In the genomic region with DNA sequence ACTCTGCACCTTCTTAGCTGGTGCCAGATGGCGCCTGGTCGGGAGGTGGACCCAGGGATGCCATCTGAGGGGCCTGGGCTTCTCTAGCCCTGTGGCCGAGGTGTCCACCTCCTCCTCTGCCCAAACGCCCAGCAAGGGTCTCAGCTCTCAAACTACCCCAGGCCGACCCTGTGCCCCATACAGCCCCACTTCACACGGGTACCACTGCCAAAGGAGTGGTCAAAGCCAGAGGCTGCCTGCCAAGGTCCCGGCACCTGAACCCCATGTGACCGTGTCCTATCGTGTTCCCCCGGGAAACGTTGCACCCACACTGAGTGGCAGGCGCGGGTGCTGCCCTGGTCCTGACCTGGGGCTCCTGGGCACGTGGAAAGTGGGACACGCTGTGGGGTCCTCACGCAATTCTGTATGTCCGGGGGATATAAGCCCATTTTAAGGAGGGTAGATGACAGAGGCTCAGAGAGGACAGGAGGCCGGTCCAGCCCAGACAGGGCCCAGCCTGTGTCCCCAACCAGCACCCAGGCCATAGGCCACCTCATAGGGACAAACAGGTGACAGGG, we compare ENCODE assay signal across 20 cellular contexts. TPM values are rescaled to one million over a fixed set of nuclear protein-coding genes. Genes with fewer than 3 reads are reported as not detected.
DNase-seq lines count a peak whose midpoint lies in the region; ATAC-seq, FAIRE-seq and TF ChIP-seq lines count a peak whose summit lies in the region.
"Had no signal": no experiment of that assay in that cellular context is flagged by ENCODE, and none has a peak within 500 bp of the region (broad histone marks: within the 10 kb centered on the region; RNA-seq: fewer than 3 reads in every experiment).

No MANE protein-coding gene starts in this region.

- no peaks in the 10 kb centered on the region for H3K36me3 Mint-ChIP-seq in glutamatergic neuron (ENCODE audit: unreplicated experiment)
- H3K36me3 Mint-ChIP-seq in natural killer cell treated with Interleukin-12 subunit alpha and Interleukin-12 subunit beta and Interleukin-15 and Interleukin-18, amount 100 ng/mL, for 72 hours, result no peaks in the 10 kb centered on the region
- H3K36me3 Mint-ChIP-seq: stimulated activated memory B cell treated with anti-CD40 and anti-IgM and Interleukin-4, amounts not matched to agents 10 μg/mL and 1 μg/mL and 100 μg/mL, for 72 hours had no signal

- peaks cover 2% of the 10 kb centered on the region for H3K9me3 Mint-ChIP-seq in glutamatergic neuron (ENCODE audit: unreplicated experiment)
- no peaks in the 10 kb centered on the region for H3K9me3 Mint-ChIP-seq in natural killer cell treated with Interleukin-12 subunit alpha and Interleukin-12 subunit beta and Interleukin-15 and Interleukin-18, amount 100 ng/mL, for 72 hours
- H3K9me3 Mint-ChIP-seq: activated CD8-positive, alpha-beta T cell treated with anti-CD3 and anti-CD28 coated beads for 36 hours; stimulated activated memory B cell treated with anti-CD40 and anti-IgM and Interleukin-4, amounts not matched to agents 10 μg/mL and 1 μg/mL and 100 μg/mL, for 72 hours had no signal

- no peak overlapping the region for H3K4me3 ChIP-seq in foreskin fibroblast (ENCODE audit: low read depth in 1 of 2, low read length in 2 of 2)
- H3K4me3 ChIP-seq: adrenal gland had no signal

- H3K4me1 Mint-ChIP-seq in glutamatergic neuron (ENCODE audit: low read depth, unreplicated experiment), result peaks cover 2% of the 10 kb centered on the region
- peaks cover 5 to 6% of the 10 kb centered on the region in 2 donors for H3K4me1 Mint-ChIP-seq in natural killer cell treated with Interleukin-12 subunit alpha and Interleukin-12 subunit beta and Interleukin-15 and Interleukin-18, amount 100 ng/mL, for 72 hours (ENCODE audit: low read depth in 2 of 2)
- H3K4me1 Mint-ChIP-seq: stimulated activated memory B cell treated with anti-CD40 and anti-IgM and Interleukin-4, amounts not matched to agents 10 μg/mL and 1 μg/mL and 100 μg/mL, for 72 hours had no signal

- H3K27ac Mint-ChIP-seq in glutamatergic neuron (ENCODE audit: unreplicated experiment), result no peak overlapping the region
- H3K27ac Mint-ChIP-seq in natural killer cell treated with Interleukin-12 subunit alpha and Interleukin-12 subunit beta and Interleukin-15 and Interleukin-18, amount 100 ng/mL, for 72 hours, result no peak overlapping the region
- H3K27ac Mint-ChIP-seq: activated CD8-positive, alpha-beta T cell treated with anti-CD3 and anti-CD28 coated beads for 36 hours; stimulated activated memory B cell treated with anti-CD40 and anti-IgM and Interleukin-4, amounts not matched to agents 10 μg/mL and 1 μg/mL and 100 μg/mL, for 72 hours had no signal

- no peak for ATAC-seq in natural killer cell treated with Interleukin-12 subunit alpha and Interleukin-12 subunit beta and Interleukin-15 and Interleukin-18, amount 100 ng/mL, for 72 hours
- ATAC-seq: activated CD8-positive, alpha-beta T cell treated with anti-CD3 and anti-CD28 coated beads for 36 hours; left colon; sciatic nerve; stimulated activated memory B cell treated with anti-CD40 and anti-IgM and Interleukin-4, amounts not matched to agents 10 μg/mL and 1 μg/mL and 100 μg/mL, for 72 hours had no signal

- peak overlapping the region; percentile 38 for H3K4me3 Mint-ChIP-seq in glutamatergic neuron (ENCODE audit: unreplicated experiment)
- peak overlapping the region; percentile 44 for H3K4me3 Mint-ChIP-seq in natural killer cell treated with Interleukin-12 subunit alpha and Interleukin-12 subunit beta and Interleukin-15 and Interleukin-18, amount 100 ng/mL, for 72 hours
- H3K4me3 Mint-ChIP-seq: activated CD8-positive, alpha-beta T cell treated with anti-CD3 and anti-CD28 coated beads for 36 hours; stimulated activated memory B cell treated with anti-CD40 and anti-IgM and Interleukin-4, amounts not matched to agents 10 μg/mL and 1 μg/mL and 100 μg/mL, for 72 hours had no signal

- no peak for FAIRE-seq in D721Med (lab: Jason Lieb, UNC)

- TF ChIP-seq CTCF in D721Med (IDR thresholded peaks at IDR 0.05; ENCODE audit: insufficient read depth, missing control alignments), result no peak
- no peak for TF ChIP-seq CTCF in glutamatergic neuron (IDR thresholded peaks at IDR 0.05; ENCODE audit: partially characterized antibody, unreplicated experiment)
- TF ChIP-seq CTCF in foreskin fibroblast (IDR thresholded peaks at IDR 0.05; ENCODE audit: low read depth, low read length), result no peak

- DNase-seq in 8988T, result peak; percentile 46
- peak; percentile 90 for DNase-seq in D721Med (ENCODE audit: insufficient read length, low spot score)
- DNase-seq in glutamatergic neuron, result peak; percentile 18
- no peak for DNase-seq in natural killer cell treated with Interleukin-12 subunit alpha and Interleukin-12 subunit beta and Interleukin-15 and Interleukin-18, amount 100 ng/mL, for 72 hours (ENCODE audit: low spot score)
- DNase-seq in NCI-H2196 (lab: John Stamatoyannopoulos, UW; ENCODE audit: unreplicated experiment), result no peak
- DNase-seq in foreskin fibroblast, result no peak
- DNase-seq in NK-92 (lab: John Stamatoyannopoulos, UW; ENCODE audit: unreplicated experiment), result no peak
- DNase-seq: activated CD8-positive, alpha-beta T cell treated with anti-CD3 and anti-CD28 coated beads for 36 hours; activated T-cell treated with anti-CD3 and anti-CD28 coated beads, Interleukin-2, amount 50 U/mL, for 48 hours; adrenal gland; foreskin melanocyte; Kasumi-1; left colon; NCI-H1105; NCI-H2081 treated with DMSO at 0.1 percent for 48 hours; NCI-H510A treated with DMSO at 0.1 percent for 48 hours had no signal

- peaks cover 2% of the 10 kb centered on the region for H3K27me3 Mint-ChIP-seq in glutamatergic neuron (ENCODE audit: unreplicated experiment)
- peaks cover 8 to 15% of the 10 kb centered on the region in 2 donors for H3K27me3 Mint-ChIP-seq in natural killer cell treated with Interleukin-12 subunit alpha and Interleukin-12 subunit beta and Interleukin-15 and Interleukin-18, amount 100 ng/mL, for 72 hours

RNA-seq across cellular contexts. Expression of gene ENTPD8, which starts 1.9 kb away (rescaled TPM):
- 1.0 TPM for total RNA-seq in glutamatergic neuron (ENCODE audit: unreplicated experiment)
- total RNA-seq in natural killer cell treated with Interleukin-12 subunit alpha and Interleukin-12 subunit beta and Interleukin-15 and Interleukin-18, amount 100 ng/mL, for 72 hours, result not detected
- total RNA-seq: activated CD8-positive, alpha-beta T cell treated with anti-CD3 and anti-CD28 coated beads for 36 hours; epithelial cell of proximal tubule; omental fat pad; sciatic nerve had no signal

RNA-seq across cellular contexts. Expression of gene NOXA1, which starts 16.0 kb away (rescaled TPM):
- total RNA-seq in glutamatergic neuron (ENCODE audit: unreplicated experiment), result 2.6 TPM
- total RNA-seq in natural killer cell treated with Interleukin-12 subunit alpha and Interleukin-12 subunit beta and Interleukin-15 and Interleukin-18, amount 100 ng/mL, for 72 hours, result under 1 TPM; 0.33 to 0.62 TPM

RNA-seq across cellular contexts. Expression of gene EXD3, which starts 16.3 kb away (rescaled TPM):
- 24.5 TPM for total RNA-seq in glutamatergic neuron (ENCODE audit: unreplicated experiment)
- total RNA-seq in natural killer cell treated with Interleukin-12 subunit alpha and Interleukin-12 subunit beta and Interleukin-15 and Interleukin-18, amount 100 ng/mL, for 72 hours, result 1 to 10 TPM; 7.6 to 7.9 TPM

RNA-seq across cellular contexts. Expression of gene NSMF, which starts 19.9 kb away (rescaled TPM):
- 131 TPM for total RNA-seq in glutamatergic neuron (ENCODE audit: unreplicated experiment)
- total RNA-seq in natural killer cell treated with Interleukin-12 subunit alpha and Interleukin-12 subunit beta and Interleukin-15 and Interleukin-18, amount 100 ng/mL, for 72 hours, result 10 to 100 TPM; 17.1 to 36.4 TPM

Comparison
In these comparisons a context has a peak if more than half of its experiments do, and no peak if none do; other contexts are left out.
1. DNase-seq: peak in 8988T (single experiment), D721Med (single experiment) and glutamatergic neuron (single experiment); none in natural killer cell treated with Interleukin-12 subunit alpha and Interleukin-12 subunit beta and Interleukin-15 and Interleukin-18, amount 100 ng/mL, for 72 hours (single experiment), NCI-H2196 (single experiment), foreskin fibroblast (0 of 2) and NK-92 (single experiment).